In the genomic region with DNA sequence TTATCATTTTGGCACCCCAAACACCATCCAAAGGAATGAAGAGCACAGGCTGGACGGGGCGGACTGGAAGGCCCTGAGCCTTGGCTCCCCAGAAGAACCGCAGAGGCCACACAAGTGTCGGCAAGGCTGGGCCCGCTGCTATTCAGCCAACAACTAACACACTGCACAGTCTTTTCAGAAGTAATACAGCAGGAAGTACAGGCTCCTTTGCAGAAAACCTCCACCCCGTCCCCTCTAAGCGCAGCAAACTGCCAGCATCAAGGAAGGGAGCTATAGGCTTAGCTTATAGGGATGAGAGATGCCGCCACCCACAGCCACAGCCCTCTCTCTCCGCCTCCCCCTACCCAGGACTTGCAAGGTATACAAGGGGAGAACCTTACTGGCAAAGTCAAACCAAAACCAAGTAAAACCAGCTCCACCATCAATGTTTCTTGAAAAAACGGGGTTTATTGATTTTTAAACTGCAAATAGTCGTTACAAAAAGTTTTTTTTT, we compare ENCODE assay signal across 8 cellular contexts. TPM values are rescaled to one million over a fixed set of nuclear protein-coding genes. Genes with fewer than 3 reads are reported as not detected.
DNase-seq lines count a peak whose midpoint lies in the region; ATAC-seq and TF ChIP-seq lines count a peak whose summit lies in the region.

No MANE protein-coding gene starts in this region.

- peak overlapping the region; percentile 36 for H3K27ac ChIP-seq in CD8-positive, alpha-beta T cell (ENCODE audit: low read depth, low read length)
- peak overlapping the region; percentile 100 for H3K27ac ChIP-seq in effector memory CD4-positive, alpha-beta T cell (ENCODE audit: insufficient read depth, low read length, poor library complexity, severe bottlenecking)

- CTCF ChIA-PET in CD8-positive, alpha-beta T cell (lab: Charles Lee) = interaction anchor here (1.0 to 16.2 kb wide), 15 partner anchors 14 to 549 kb away, joined by 3 to 384 read pairs (median 15); no protein-coding TSS in a partner anchor

- peak overlapping the region; percentile 74 for H3K4me3 Mint-ChIP-seq in CD8-positive, alpha-beta T cell
- H3K4me3 Mint-ChIP-seq in T-helper 17 cell = peak overlapping the region; percentile 85
- peak overlapping the region; percentile 66 for H3K4me3 Mint-ChIP-seq in natural killer cell treated with Interleukin-12 subunit alpha and Interleukin-12 subunit beta and Interleukin-15 and Interleukin-18, amount 100 ng/mL, for 72 hours

- H3K4me3 ChIP-seq in CD8-positive, alpha-beta T cell (ENCODE audit: low read depth, low read length) = peak overlapping the region; percentile 9
- H3K4me3 ChIP-seq in effector memory CD4-positive, alpha-beta T cell (ENCODE audit: insufficient read depth, low read depth, low read length, poor library complexity, severe bottlenecking) = peak overlapping the region; percentile 35

- peaks cover 51% of the 10 kb centered on the region for H3K36me3 Mint-ChIP-seq in CD8-positive, alpha-beta T cell
- peaks cover 24% of the 10 kb centered on the region for H3K36me3 Mint-ChIP-seq in T-helper 17 cell (ENCODE audit: low read depth)
- peaks cover 10% of the 10 kb centered on the region for H3K36me3 Mint-ChIP-seq in natural killer cell treated with Interleukin-12 subunit alpha and Interleukin-12 subunit beta and Interleukin-15 and Interleukin-18, amount 100 ng/mL, for 72 hours

- no peak for TF ChIP-seq CTCF in CD8-positive, alpha-beta T cell (IDR thresholded peaks at IDR 0.05)

- ATAC-seq in CD8-positive, alpha-beta T cell = no peak
- ATAC-seq in T-helper 17 cell (peak; percentile 14), SK-N-SH treated with all-trans-retinoic acid at 6 μM for 48 hours (no peak), HG02840 (IDR thresholded peaks at IDR 0.05; ENCODE audit: low FRiP score, unreplicated experiment) (no peak), GM21528 (IDR thresholded peaks at IDR 0.05; ENCODE audit: low FRiP score, unreplicated experiment) (no peak), HG02938 (IDR thresholded peaks at IDR 0.05; ENCODE audit: unreplicated experiment) (no peak)
- peak in 1 of 2 donors; percentile 46 for ATAC-seq in natural killer cell treated with Interleukin-12 subunit alpha and Interleukin-12 subunit beta and Interleukin-15 and Interleukin-18, amount 100 ng/mL, for 72 hours

- no peaks in the 10 kb centered on the region for H3K27me3 ChIP-seq in CD8-positive, alpha-beta T cell (ENCODE audit: insufficient read depth, low read length)
- H3K27me3 ChIP-seq in effector memory CD4-positive, alpha-beta T cell (replicated peaks; ENCODE audit: control insufficient read depth, insufficient read depth, low read length, poor library complexity, severe bottlenecking) = no peaks in the 10 kb centered on the region

- POLR2A ChIA-PET in CD8-positive, alpha-beta T cell (lab: Charles Lee) = interaction anchor here (0.8 to 14.8 kb wide), 14 partner anchors 7 to 536 kb away, joined by 3 to 641 read pairs (median 10); no protein-coding TSS in a partner anchor

- DNase-seq in CD8-positive, alpha-beta T cell = peak in 4 of 7 experiments; percentile 43 to 71 (median 46)
- no peak for DNase-seq in T-helper 17 cell
- peak in 1 of 3 donors; percentile 20 for DNase-seq in effector memory CD4-positive, alpha-beta T cell
- no peak for DNase-seq in natural killer cell treated with Interleukin-12 subunit alpha and Interleukin-12 subunit beta and Interleukin-15 and Interleukin-18, amount 100 ng/mL, for 72 hours (ENCODE audit: low spot score)

- peaks cover 20% of the 10 kb centered on the region for H3K36me3 ChIP-seq in CD8-positive, alpha-beta T cell (ENCODE audit: insufficient read depth, low read length)
- H3K36me3 ChIP-seq in effector memory CD4-positive, alpha-beta T cell (ENCODE audit: control insufficient read depth, insufficient read depth, low read length) = peaks cover 18% of the 10 kb centered on the region

- intact Hi-C loops in CD8-positive, alpha-beta T cell (cut with DNase I, micrococcal nuclease) = loop anchor here (5.0 to 10.0 kb wide), 5 partner anchors 160 to 502 kb away; no protein-coding TSS in a partner anchor

- H3K9me3 Mint-ChIP-seq in CD8-positive, alpha-beta T cell = no peaks in the 10 kb centered on the region
- H3K9me3 Mint-ChIP-seq in natural killer cell treated with Interleukin-12 subunit alpha and Interleukin-12 subunit beta and Interleukin-15 and Interleukin-18, amount 100 ng/mL, for 72 hours = no peaks in the 10 kb centered on the region

- H3K9me3 ChIP-seq in CD8-positive, alpha-beta T cell (ENCODE audit: low read length) = no peaks in the 10 kb centered on the region
- no peaks in the 10 kb centered on the region for H3K9me3 ChIP-seq in T-helper 17 cell (ENCODE audit: control insufficient read depth, low read length, poor library complexity, severe bottlenecking)
- no peaks in the 10 kb centered on the region for H3K9me3 ChIP-seq in effector memory CD4-positive, alpha-beta T cell (ENCODE audit: control insufficient read depth, low read length)

- peaks cover 67% of the 10 kb centered on the region for H3K4me1 ChIP-seq in CD8-positive, alpha-beta T cell (ENCODE audit: insufficient read depth, low read length)
- peaks cover 57% of the 10 kb centered on the region for H3K4me1 ChIP-seq in effector memory CD4-positive, alpha-beta T cell (ENCODE audit: control insufficient read depth, insufficient read depth, low read length, poor library complexity, severe bottlenecking)

- H3K27ac Mint-ChIP-seq in CD8-positive, alpha-beta T cell = peak overlapping the region; percentile 94
- peak overlapping the region; percentile 99 for H3K27ac Mint-ChIP-seq in T-helper 17 cell
- peak overlapping the region; percentile 76 to 80 for H3K27ac Mint-ChIP-seq in natural killer cell treated with Interleukin-12 subunit alpha and Interleukin-12 subunit beta and Interleukin-15 and Interleukin-18, amount 100 ng/mL, for 72 hours

- H3K4me1 Mint-ChIP-seq in CD8-positive, alpha-beta T cell (ENCODE audit: low read depth) = peaks cover 72% of the 10 kb centered on the region
- H3K4me1 Mint-ChIP-seq in T-helper 17 cell = peaks cover 56% of the 10 kb centered on the region
- peaks cover 60 to 61% of the 10 kb centered on the region in 2 donors for H3K4me1 Mint-ChIP-seq in natural killer cell treated with Interleukin-12 subunit alpha and Interleukin-12 subunit beta and Interleukin-15 and Interleukin-18, amount 100 ng/mL, for 72 hours (ENCODE audit: low read depth in 2 of 2)

- no peaks in the 10 kb centered on the region for H3K27me3 Mint-ChIP-seq in CD8-positive, alpha-beta T cell (ENCODE audit: low read depth)
- H3K27me3 Mint-ChIP-seq in T-helper 17 cell = no peaks in the 10 kb centered on the region
- no peaks in the 10 kb centered on the region for H3K27me3 Mint-ChIP-seq in natural killer cell treated with Interleukin-12 subunit alpha and Interleukin-12 subunit beta and Interleukin-15 and Interleukin-18, amount 100 ng/mL, for 72 hours

TF ChIP-seq in SK-N-SH treated with all-trans-retinoic acid at 6 μM for 48 hours, 23 proteins besides CTCF, POLR2A, EP300 and RAD21 (continues in another document):
- TF ChIP-seq ARNTL (CRISPR knock-in tag; IDR thresholded peaks at IDR 0.05; ENCODE audit: borderline replicate concordance, low read depth) = no peak
- TF ChIP-seq, protein P1, sequence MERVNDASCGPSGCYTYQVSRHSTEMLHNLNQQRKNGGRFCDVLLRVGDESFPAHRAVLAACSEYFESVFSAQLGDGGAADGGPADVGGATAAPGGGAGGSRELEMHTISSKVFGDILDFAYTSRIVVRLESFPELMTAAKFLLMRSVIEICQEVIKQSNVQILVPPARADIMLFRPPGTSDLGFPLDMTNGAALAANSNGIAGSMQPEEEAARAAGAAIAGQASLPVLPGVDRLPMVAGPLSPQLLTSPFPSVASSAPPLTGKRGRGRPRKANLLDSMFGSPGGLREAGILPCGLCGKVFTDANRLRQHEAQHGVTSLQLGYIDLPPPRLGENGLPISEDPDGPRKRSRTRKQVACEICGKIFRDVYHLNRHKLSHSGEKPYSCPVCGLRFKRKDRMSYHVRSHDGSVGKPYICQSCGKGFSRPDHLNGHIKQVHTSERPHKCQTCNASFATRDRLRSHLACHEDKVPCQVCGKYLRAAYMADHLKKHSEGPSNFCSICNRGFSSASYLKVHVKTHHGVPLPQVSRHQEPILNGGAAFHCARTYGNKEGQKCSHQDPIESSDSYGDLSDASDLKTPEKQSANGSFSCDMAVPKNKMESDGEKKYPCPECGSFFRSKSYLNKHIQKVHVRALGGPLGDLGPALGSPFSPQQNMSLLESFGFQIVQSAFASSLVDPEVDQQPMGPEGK (CRISPR knock-in tag; IDR thresholded peaks at IDR 0.05; ENCODE audit: borderline replicate concordance) = no peak
- no peak for TF ChIP-seq RARB (CRISPR knock-in tag; IDR thresholded peaks at IDR 0.05)
- TF ChIP-seq TOX (CRISPR knock-in tag; IDR thresholded peaks at IDR 0.05; ENCODE audit: borderline replicate concordance) = no peak
- TF ChIP-seq GLIS3 (CRISPR knock-in tag; IDR thresholded peaks at IDR 0.05) = no peak
- no peak for TF ChIP-seq ZNF70 (CRISPR knock-in tag; IDR thresholded peaks at IDR 0.05)
- TF ChIP-seq ZNF565 (CRISPR knock-in tag; conservative IDR thresholded peaks at IDR 0.05; ENCODE audit: low read depth) = no peak
- TF ChIP-seq CSDC2 (CRISPR knock-in tag; IDR thresholded peaks at IDR 0.05) = no peak
- no peak for TF ChIP-seq OSR1 (CRISPR knock-in tag; IDR thresholded peaks at IDR 0.05)
- TF ChIP-seq, protein P2, sequence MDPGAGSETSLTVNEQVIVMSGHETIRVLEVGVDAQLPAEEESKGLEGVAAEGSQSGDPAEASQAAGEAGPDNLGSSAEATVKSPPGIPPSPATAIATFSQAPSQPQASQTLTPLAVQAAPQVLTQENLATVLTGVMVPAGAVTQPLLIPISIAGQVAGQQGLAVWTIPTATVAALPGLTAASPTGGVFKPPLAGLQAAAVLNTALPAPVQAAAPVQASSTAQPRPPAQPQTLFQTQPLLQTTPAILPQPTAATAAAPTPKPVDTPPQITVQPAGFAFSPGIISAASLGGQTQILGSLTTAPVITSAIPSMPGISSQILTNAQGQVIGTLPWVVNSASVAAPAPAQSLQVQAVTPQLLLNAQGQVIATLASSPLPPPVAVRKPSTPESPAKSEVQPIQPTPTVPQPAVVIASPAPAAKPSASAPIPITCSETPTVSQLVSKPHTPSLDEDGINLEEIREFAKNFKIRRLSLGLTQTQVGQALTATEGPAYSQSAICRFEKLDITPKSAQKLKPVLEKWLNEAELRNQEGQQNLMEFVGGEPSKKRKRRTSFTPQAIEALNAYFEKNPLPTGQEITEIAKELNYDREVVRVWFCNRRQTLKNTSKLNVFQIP (CRISPR knock-in tag; IDR thresholded peaks at IDR 0.05; ENCODE audit: borderline replicate concordance, low read depth) = no peak
- no peak for TF ChIP-seq ESRRG (CRISPR knock-in tag; IDR thresholded peaks at IDR 0.05)
- no peak for TF ChIP-seq SNAI2 (CRISPR knock-in tag; IDR thresholded peaks at IDR 0.05)

RNA-seq across cellular contexts. Expression of a gene that starts 5.6 kb away (rescaled TPM):
- total RNA-seq in CD8-positive, alpha-beta T cell = 100 to 1,000 TPM; 241 to 248 TPM
- total RNA-seq in T-helper 17 cell = 100 to 1,000 TPM; 217 to 257 TPM
- total RNA-seq in natural killer cell treated with Interleukin-12 subunit alpha and Interleukin-12 subunit beta and Interleukin-15 and Interleukin-18, amount 100 ng/mL, for 72 hours = 10 to 100 TPM; 42.4 to 94.9 TPM

Comparison
In these comparisons a context has a peak if more than half of its experiments do, and no peak if none do; other contexts are left out.
1. DNase-seq: peak in CD8-positive, alpha-beta T cell (4 of 7); none in T-helper 17 cell (0 of 3) and natural killer cell treated with Interleukin-12 subunit alpha and Interleukin-12 subunit beta and Interleukin-15 and Interleukin-18, amount 100 ng/mL, for 72 hours (single experiment).
2. Peak in every context shown above with its lines, with median percentiles within 50 percentile points of each other: H3K27ac Mint-ChIP-seq and H3K4me3 Mint-ChIP-seq.